ENCODE assay signal across 28 cellular contexts in genomic region chr13:101711307-101712025, GRCh38.
"Had no signal": no experiment of that assay in that cellular context is flagged by ENCODE, and none has a peak within 500 bp of the region (broad histone marks: within the 10 kb centered on the region; RNA-seq: fewer than 3 reads in every experiment).

No MANE protein-coding gene starts in this region.

- H3K9me3 ChIP-seq: adrenal gland, body of pancreas, gastroesophageal sphincter, spleen, testis had no signal

- H3K36me3 Mint-ChIP-seq: activated naive CD8-positive, alpha-beta T cell treated with anti-CD3 and anti-CD28 coated beads for 36 hours; memory B cell had no signal

- H3K9me3 Mint-ChIP-seq: activated naive CD8-positive, alpha-beta T cell treated with anti-CD3 and anti-CD28 coated beads for 36 hours; memory B cell; nephron; T-helper 1 cell treated with Interleukin-12 subunit alpha and Interleukin-12 subunit beta and Interleukin-4 antibody, amounts not matched to agents 30 μg/mL and 1 μg/mL, for 36 hours had no signal

- H3K27me3 ChIP-seq: adrenal gland, body of pancreas, dorsolateral prefrontal cortex, gastroesophageal sphincter, spleen, testis had no signal

- DNase-seq: activated CD4-positive, alpha-beta T cell treated with anti-CD3 and anti-CD28 coated beads for 48 hours; activated CD4-positive, alpha-beta T cell treated with anti-CD3 and anti-CD28 coated beads, Interleukin-2, amount 50 U/mL, for 48 hours; activated CD8-positive, alpha-beta memory T cell treated with anti-CD3 and anti-CD28 coated beads for 24 hours; activated effector memory CD4-positive, alpha-beta T cell treated with Interleukin-2 at 50 U/mL for 16 hours; activated naive CD4-positive, alpha-beta T cell treated with Interleukin-2 at 50 U/mL for 16 hours; activated naive CD8-positive, alpha-beta T cell treated with anti-CD3 and anti-CD28 coated beads for 36 hours; adrenal gland; aorta; body of pancreas; cerebellar nuclear complex; dorsolateral prefrontal cortex; effector memory CD4-positive, alpha-beta T cell; erythroblast; hippocampal formation; left cardiac atrium; retina; spleen; stimulated activated naive CD8-positive, alpha-beta T cell treated with anti-CD3 and anti-CD28 coated beads, Interleukin-15, Interleukin-2, amounts not matched to agents 100 U/mL and 50 U/mL, for 24 hours; T-helper 9 cell; testis; trophoblast cell; WERI-Rb-1 had no signal

- H3K27ac Mint-ChIP-seq: activated naive CD8-positive, alpha-beta T cell treated with anti-CD3 and anti-CD28 coated beads for 36 hours; memory B cell; nephron; T-helper 1 cell treated with Interleukin-12 subunit alpha and Interleukin-12 subunit beta and Interleukin-4 antibody, amounts not matched to agents 30 μg/mL and 1 μg/mL, for 36 hours had no signal

- H3K27ac ChIP-seq: adrenal gland, body of pancreas, coronary artery, gastroesophageal sphincter, spleen, testis, WERI-Rb-1 had no signal

- H3K36me3 ChIP-seq: adrenal gland, gastroesophageal sphincter, spleen, WERI-Rb-1 had no signal

- ATAC-seq: activated CD4-positive, CD25-positive, alpha-beta regulatory T cell treated with anti-CD3 and anti-CD28 coated beads, Interleukin-2, amount 50 U/mL, for 24 hours; body of pancreas; stimulated activated naive CD8-positive, alpha-beta T cell treated with anti-CD3 and anti-CD28 coated beads, Interleukin-15, Interleukin-2, amounts not matched to agents 100 U/mL and 50 U/mL, for 24 hours had no signal

- H3K4me3 Mint-ChIP-seq: activated naive CD8-positive, alpha-beta T cell treated with anti-CD3 and anti-CD28 coated beads for 36 hours; memory B cell; nephron; T-helper 1 cell treated with Interleukin-12 subunit alpha and Interleukin-12 subunit beta and Interleukin-4 antibody, amounts not matched to agents 30 μg/mL and 1 μg/mL, for 36 hours had no signal

- H3K4me1 ChIP-seq: adrenal gland, body of pancreas, gastroesophageal sphincter, testis had no signal

- H3K4me1 Mint-ChIP-seq: nephron had no signal

- H3K4me3 ChIP-seq: adrenal gland, body of pancreas, coronary artery, dorsolateral prefrontal cortex, gastroesophageal sphincter, spleen, testis had no signal
